ENCODE assay signal across 8 cellular contexts in genomic region chr16:56589141-56590039, GRCh38. TPM values are rescaled to one million over a fixed set of nuclear protein-coding genes. Genes with fewer than 3 reads are reported as not detected.
DNase-seq lines count a peak whose midpoint lies in the region; ATAC-seq and TF ChIP-seq lines count a peak whose summit lies in the region.

MT3 (plus strand) TSS chr16:56589528; CDS start chr16:56589591, 63 bp downstream.

- no peak for ATAC-seq in GM19397 (IDR thresholded peaks at IDR 0.05; ENCODE audit: unreplicated experiment)

- DNase-seq in NCI-H2196 (lab: John Stamatoyannopoulos, UW; ENCODE audit: unreplicated experiment) (peak; percentile 58), NCI-H2196 treated with DMSO at 0.1 percent for 48 hours (lab: John Stamatoyannopoulos, UW; ENCODE audit: unreplicated experiment) (no peak), middle frontal gyrus (ENCODE audit: extremely low spot score, low spot score) (peak; percentile 56), tibial artery (no peak), AG08395 (ENCODE audit: low spot score) (no peak)

- peak within 1 kb of the TSS; percentile 84 for H3K4me3 Mint-ChIP-seq in T-helper 1 cell treated with Interleukin-12 subunit alpha and Interleukin-12 subunit beta and Interleukin-4 antibody, amounts not matched to agents 30 μg/mL and 1 μg/mL, for 36 hours

- no peaks in the 10 kb centered on the region for H3K36me3 Mint-ChIP-seq in T-helper 1 cell treated with Interleukin-12 subunit alpha and Interleukin-12 subunit beta and Interleukin-4 antibody, amounts not matched to agents 30 μg/mL and 1 μg/mL, for 36 hours (ENCODE audit: low read depth)

- H3K4me1 ChIP-seq in ectodermal cell (ENCODE audit: control insufficient read depth, insufficient read depth, low read length) (peaks cover 4% of the 10 kb centered on the region), tibial artery (peaks cover 0 to 12% (median 11%) of the 10 kb centered on the region in 4 donors)

- H3K4me1 Mint-ChIP-seq in T-helper 1 cell treated with Interleukin-12 subunit alpha and Interleukin-12 subunit beta and Interleukin-4 antibody, amounts not matched to agents 30 μg/mL and 1 μg/mL, for 36 hours (ENCODE audit: low read depth) = peaks cover 3% of the 10 kb centered on the region

- TF ChIP-seq CTCF in tibial artery (IDR thresholded peaks at IDR 0.05) = no peak

- peaks cover 44% of the 10 kb centered on the region for H3K27me3 Mint-ChIP-seq in T-helper 1 cell treated with Interleukin-12 subunit alpha and Interleukin-12 subunit beta and Interleukin-4 antibody, amounts not matched to agents 30 μg/mL and 1 μg/mL, for 36 hours (ENCODE audit: low read depth)

- intact Hi-C loops in tibial artery (cut with DNase I; ENCODE audit: low total_unique reads) = no loop called here

- no peaks in the 10 kb centered on the region for H3K9me3 Mint-ChIP-seq in T-helper 1 cell treated with Interleukin-12 subunit alpha and Interleukin-12 subunit beta and Interleukin-4 antibody, amounts not matched to agents 30 μg/mL and 1 μg/mL, for 36 hours

- H3K9me3 ChIP-seq in ectodermal cell (ENCODE audit: control insufficient read depth, low read length) = no peaks in the 10 kb centered on the region
- H3K9me3 ChIP-seq in tibial artery = no peaks in the 10 kb centered on the region

- WGBS in ectodermal cell, 2 experiments = 7% methylated on average over 87 of the region's 87 CpGs

- peaks cover 68% of the 10 kb centered on the region for H3K27me3 ChIP-seq in ectodermal cell (ENCODE audit: control insufficient read depth, insufficient read depth, low read length, poor library complexity, severe bottlenecking)
- H3K27me3 ChIP-seq in tibial artery = peaks cover 0 to 48% of the 10 kb centered on the region in 2 donors

- H3K27ac Mint-ChIP-seq in T-helper 1 cell treated with Interleukin-12 subunit alpha and Interleukin-12 subunit beta and Interleukin-4 antibody, amounts not matched to agents 30 μg/mL and 1 μg/mL, for 36 hours = peak within 1 kb of the TSS; percentile 67

- no peaks in the 10 kb centered on the region for H3K36me3 ChIP-seq in ectodermal cell (ENCODE audit: control insufficient read depth, insufficient read depth, low read length)
- H3K36me3 ChIP-seq in tibial artery = no peaks in the 10 kb centered on the region

- no peak within 1 kb of the TSS for H3K27ac ChIP-seq in ectodermal cell (ENCODE audit: insufficient read depth, low read depth, low read length, poor library complexity, severe bottlenecking)
- no peak within 1 kb of the TSS for H3K27ac ChIP-seq in tibial artery

- H3K4me3 ChIP-seq in ectodermal cell (ENCODE audit: insufficient read depth, low read depth, low read length) (peak within 1 kb of the TSS; percentile 39), tibial artery (peak within 1 kb of the TSS; percentile 29 to 48)

RNA-seq across cellular contexts. Expression of gene MT3, which starts in this region (rescaled TPM):
- polyA plus RNA-seq in ectodermal cell (2013, experiment 1 of 4) = not detected
- not detected for polyA plus RNA-seq in ectodermal cell (2013, experiment 2 of 4)
- polyA plus RNA-seq in ectodermal cell (2013, experiment 3 of 4) = not detected
- not detected for polyA plus RNA-seq in ectodermal cell (2013, experiment 4 of 4)

Comparison
In these comparisons a context has a peak if more than half of its experiments do, and no peak if none do; other contexts are left out.
1. DNase-seq: peak in NCI-H2196 (single experiment) and middle frontal gyrus (single experiment); none in NCI-H2196 treated with DMSO at 0.1 percent for 48 hours (single experiment), tibial artery (0 of 2) and AG08395 (single experiment).